In genomic region chr3:24287728-24288450, GRCh38 we compare ENCODE assay signal across 17 cellular contexts.
DNase-seq lines count a peak whose midpoint lies in the region; ATAC-seq and TF ChIP-seq lines count a peak whose summit lies in the region.
"Had no signal": no experiment of that assay in that cellular context is flagged by ENCODE, and none has a peak within 500 bp of the region (broad histone marks: within the 10 kb centered on the region; RNA-seq: fewer than 3 reads in every experiment).

No MANE protein-coding gene starts in this region.

- no peaks in the 10 kb centered on the region for H3K9me3 Mint-ChIP-seq in activated naive CD8-positive, alpha-beta T cell treated with anti-CD3 and anti-CD28 coated beads, Interleukin-2, amount 50 U/mL, for 24 hours
- H3K9me3 Mint-ChIP-seq in activated CD8-positive, alpha-beta T cell treated with anti-CD3 and anti-CD28 coated beads, Interleukin-2, amount 10 ng/mL, durations not matched to agents 7 days and 5 days (ENCODE audit: insufficient read depth): no peaks in the 10 kb centered on the region

- no peaks in the 10 kb centered on the region for H3K27me3 ChIP-seq in body of pancreas
- H3K27me3 ChIP-seq in transverse colon: no peaks in the 10 kb centered on the region
- H3K27me3 ChIP-seq: BLaER1 treated with 17β-estradiol and CSF1 and Interleukin-3, amounts not matched to agents 10 nM and 100 nM; tibial nerve had no signal

- H3K27me3 Mint-ChIP-seq in activated naive CD8-positive, alpha-beta T cell treated with anti-CD3 and anti-CD28 coated beads, Interleukin-2, amount 50 U/mL, for 24 hours: no peaks in the 10 kb centered on the region
- H3K27me3 Mint-ChIP-seq in activated CD8-positive, alpha-beta T cell treated with anti-CD3 and anti-CD28 coated beads, Interleukin-2, amount 10 ng/mL, durations not matched to agents 7 days and 5 days (ENCODE audit: low read depth): no peaks in the 10 kb centered on the region

- H3K4me3 ChIP-seq in body of pancreas (no peak overlapping the region), transverse colon (no peak overlapping the region), mucosa of descending colon (no peak overlapping the region)
- H3K4me3 ChIP-seq: BLaER1 treated with 17β-estradiol and CSF1 and Interleukin-3, amounts not matched to agents 10 nM and 100 nM; tibial nerve had no signal

- H3K27ac ChIP-seq in body of pancreas (no peak overlapping the region), transverse colon (peak overlapping the region; percentile 54 to 76 (median 66))
- H3K27ac ChIP-seq: BLaER1 treated with 17β-estradiol and CSF1 and Interleukin-3, amounts not matched to agents 10 nM and 100 nM had no signal

- no peak for TF ChIP-seq POLR2A in body of pancreas (IDR thresholded peaks at IDR 0.05)
- no peak for TF ChIP-seq POLR2A in transverse colon (IDR thresholded peaks at IDR 0.05)

- H3K9me3 ChIP-seq in body of pancreas: no peaks in the 10 kb centered on the region
- H3K9me3 ChIP-seq in transverse colon: no peaks in the 10 kb centered on the region
- no peaks in the 10 kb centered on the region for H3K9me3 ChIP-seq in mucosa of descending colon
- H3K9me3 ChIP-seq: BLaER1 treated with 17β-estradiol and CSF1 and Interleukin-3, amounts not matched to agents 10 nM and 100 nM; SK-N-SH; tibial nerve had no signal

- H3K4me1 ChIP-seq in body of pancreas: peaks cover 5% of the 10 kb centered on the region
- H3K4me1 ChIP-seq in transverse colon: peaks cover 0 to 33% (median 12%) of the 10 kb centered on the region in 4 donors
- no peaks in the 10 kb centered on the region for H3K4me1 ChIP-seq in mucosa of descending colon (ENCODE audit: low read depth)
- H3K4me1 ChIP-seq: BLaER1 treated with 17β-estradiol and CSF1 and Interleukin-3, amounts not matched to agents 10 nM and 100 nM had no signal

- 65 to 68% methylated on average over 3 of the region's 3 CpGs for WGBS in body of pancreas, 2 donors
- 49 to 52% methylated on average over 2 to 3 of the region's 3 CpGs for WGBS in transverse colon (ENCODE audit: low coverage in 1 of 2), 2 donors

- TF ChIP-seq CTCF in body of pancreas (IDR thresholded peaks at IDR 0.05) (no peak), transverse colon (IDR thresholded peaks at IDR 0.05) (no peak), mucosa of descending colon (IDR thresholded peaks at IDR 0.05) (no peak)

- H3K36me3 ChIP-seq in body of pancreas (replicated peaks in 1 of 2; ENCODE audit: insufficient read depth in 1 of 2, low read depth in 2 of 2): no peaks in the 10 kb centered on the region
- no peaks in the 10 kb centered on the region for H3K36me3 ChIP-seq in transverse colon
- no peaks in the 10 kb centered on the region for H3K36me3 ChIP-seq in mucosa of descending colon (ENCODE audit: low read depth)
- H3K36me3 ChIP-seq: BLaER1 treated with 17β-estradiol and CSF1 and Interleukin-3, amounts not matched to agents 10 nM and 100 nM; tibial nerve had no signal

- CTCF ChIA-PET in activated CD8-positive, alpha-beta T cell treated with anti-CD3 and anti-CD28 coated beads, Interleukin-2, amount 10 ng/mL, durations not matched to agents 7 days and 5 days (lab: Charles Lee): no interaction called here

- no peak for TF ChIP-seq EP300 in transverse colon (IDR thresholded peaks at IDR 0.05; ENCODE audit: low read depth)

- ATAC-seq in body of pancreas (no peak), left ventricle myocardium superior (peak; percentile 84), mucosa of descending colon (no peak)
- ATAC-seq in activated naive CD8-positive, alpha-beta T cell treated with anti-CD3 and anti-CD28 coated beads, Interleukin-2, amount 50 U/mL, for 24 hours: no peak
- no peak for ATAC-seq in activated CD8-positive, alpha-beta T cell treated with anti-CD3 and anti-CD28 coated beads, Interleukin-2, amount 10 ng/mL, durations not matched to agents 7 days and 5 days
- ATAC-seq: Panc1 had no signal

- POLR2A ChIA-PET in activated CD8-positive, alpha-beta T cell treated with anti-CD3 and anti-CD28 coated beads, Interleukin-2, amount 10 ng/mL, durations not matched to agents 7 days and 5 days (lab: Charles Lee): no interaction called here

- no peaks in the 10 kb centered on the region for H3K4me1 Mint-ChIP-seq in activated naive CD8-positive, alpha-beta T cell treated with anti-CD3 and anti-CD28 coated beads, Interleukin-2, amount 50 U/mL, for 24 hours
- H3K4me1 Mint-ChIP-seq in activated CD8-positive, alpha-beta T cell treated with anti-CD3 and anti-CD28 coated beads, Interleukin-2, amount 10 ng/mL, durations not matched to agents 7 days and 5 days (ENCODE audit: low read depth): no peaks in the 10 kb centered on the region

- intact Hi-C loops in body of pancreas (cut with DNase I) (no loop called here), left ventricle myocardium superior (cut with micrococcal nuclease) (no loop called here), transverse colon (cut with DNase I; ENCODE audit: low total_unique reads) (loop anchor here (2.0 kb wide), 1 partner anchor 23 kb away; no protein-coding TSS in a partner anchor), mucosa of descending colon (cut with DNase I, micrococcal nuclease) (no loop called here)

- H3K4me3 Mint-ChIP-seq in activated naive CD8-positive, alpha-beta T cell treated with anti-CD3 and anti-CD28 coated beads, Interleukin-2, amount 50 U/mL, for 24 hours: no peak overlapping the region
- no peak overlapping the region for H3K4me3 Mint-ChIP-seq in activated CD8-positive, alpha-beta T cell treated with anti-CD3 and anti-CD28 coated beads, Interleukin-2, amount 10 ng/mL, durations not matched to agents 7 days and 5 days

- DNase-seq in body of pancreas (peak in 3 of 4 donors; percentile 12 to 28 (median 27)), left ventricle myocardium superior (no peak), pons (ENCODE audit: low spot score) (peak; percentile 52), transverse colon (peak; percentile 17), AG08395 (ENCODE audit: low spot score) (no peak), mucosa of descending colon (no peak)
- no peak for DNase-seq in activated naive CD8-positive, alpha-beta T cell treated with anti-CD3 and anti-CD28 coated beads, Interleukin-2, amount 50 U/mL, for 24 hours
- DNase-seq in activated CD8-positive, alpha-beta T cell treated with anti-CD3 and anti-CD28 coated beads, Interleukin-2, amount 10 ng/mL, durations not matched to agents 7 days and 5 days: no peak
- DNase-seq: activated effector memory CD4-positive, alpha-beta T cell treated with anti-CD3 and anti-CD28 coated beads, Interleukin-2, amount 50 U/mL, for 16 hours; IMR-90; NCI-H1092; NCI-H774; SK-N-SH; stimulated activated CD4-positive, alpha-beta T cell treated with anti-CD3 and anti-CD28 coated beads, Interleukin-2, amount 100 ng/mL, for 48 hours had no signal

- H3K27ac Mint-ChIP-seq in activated naive CD8-positive, alpha-beta T cell treated with anti-CD3 and anti-CD28 coated beads, Interleukin-2, amount 50 U/mL, for 24 hours: no peak overlapping the region
- H3K27ac Mint-ChIP-seq in activated CD8-positive, alpha-beta T cell treated with anti-CD3 and anti-CD28 coated beads, Interleukin-2, amount 10 ng/mL, durations not matched to agents 7 days and 5 days: no peak overlapping the region

- in situ Hi-C loops in transverse colon (cut with MboI; ENCODE audit: low pct_ligation_motif_present in 1 of 4, low pct_unique_long_range_greater_than_20kb in 1 of 4, low sequenced_read_pairs in 3 of 4): no loop called here

- H3K36me3 Mint-ChIP-seq in activated naive CD8-positive, alpha-beta T cell treated with anti-CD3 and anti-CD28 coated beads, Interleukin-2, amount 50 U/mL, for 24 hours (ENCODE audit: low read depth): no peaks in the 10 kb centered on the region
- no peaks in the 10 kb centered on the region for H3K36me3 Mint-ChIP-seq in activated CD8-positive, alpha-beta T cell treated with anti-CD3 and anti-CD28 coated beads, Interleukin-2, amount 10 ng/mL, durations not matched to agents 7 days and 5 days (ENCODE audit: low read depth)

Comparison
In these comparisons a context has a peak if more than half of its experiments do, and no peak if none do; other contexts are left out.
1. DNase-seq: peak in body of pancreas (3 of 4), pons (single experiment) and transverse colon (single experiment); none in left ventricle myocardium superior (single experiment), activated naive CD8-positive, alpha-beta T cell treated with anti-CD3 and anti-CD28 coated beads, Interleukin-2, amount 50 U/mL, for 24 hours (single experiment), AG08395 (single experiment), mucosa of descending colon (0 of 3) and activated CD8-positive, alpha-beta T cell treated with anti-CD3 and anti-CD28 coated beads, Interleukin-2, amount 10 ng/mL, durations not matched to agents 7 days and 5 days (single experiment).
2. H3K27ac ChIP-seq: peak in transverse colon (4 of 4); none in body of pancreas (0 of 4).